ENCODE assay signal across 26 cellular contexts in the genomic region with DNA sequence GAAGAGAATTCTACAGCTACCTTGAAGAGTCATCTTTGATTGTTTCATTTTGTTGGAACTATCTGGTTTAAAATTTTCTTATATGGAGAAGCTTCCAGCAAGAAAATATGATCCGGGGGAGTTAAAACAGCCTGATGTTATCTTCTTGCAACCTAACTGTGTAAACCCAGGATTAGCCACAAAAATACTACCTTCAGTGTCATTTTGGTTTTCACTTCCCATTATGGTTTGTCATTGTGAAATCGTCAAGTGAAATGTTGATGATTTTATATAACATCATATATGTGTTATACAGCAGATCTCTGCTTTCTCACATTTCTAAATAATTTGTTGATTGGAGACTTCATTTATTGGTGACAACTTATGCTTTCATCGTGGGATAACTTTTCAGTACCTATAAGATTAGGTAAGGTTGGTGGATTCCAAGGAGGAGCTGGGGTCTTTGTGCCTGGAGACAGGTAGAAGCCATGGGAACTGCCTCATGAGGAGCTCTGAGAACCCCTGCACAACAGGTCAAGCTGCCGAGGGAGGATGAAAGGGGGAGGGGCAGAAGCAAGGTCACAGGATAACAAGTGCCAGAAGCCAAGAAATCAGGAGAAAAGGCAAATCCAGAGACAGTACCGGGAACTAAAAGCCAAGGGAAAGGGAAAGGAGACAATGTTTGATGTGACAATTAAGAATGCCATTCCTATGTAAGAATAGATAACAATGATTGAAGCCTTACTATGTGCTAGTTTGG. TPM values are rescaled to one million over a fixed set of nuclear protein-coding genes. Genes with fewer than 3 reads are reported as not detected.
DNase-seq lines count a peak whose midpoint lies in the region; ATAC-seq, FAIRE-seq and TF ChIP-seq lines count a peak whose summit lies in the region.
"Had no signal": no experiment of that assay in that cellular context is flagged by ENCODE, and none has a peak within 500 bp of the region (broad histone marks: within the 10 kb centered on the region; RNA-seq: fewer than 3 reads in every experiment).

No MANE protein-coding gene starts in this region.

- TF ChIP-seq EP300 in K562 (IDR thresholded peaks at IDR 0.05; ENCODE audit: low read length): no peak

- no peaks in the 10 kb centered on the region for H3K9me2 ChIP-seq in GM23338 (ENCODE audit: insufficient read depth)

- DNase-seq in AML-193 (lab: John Stamatoyannopoulos, UW) (peak; percentile 29 to 55), GM23338 (ENCODE audit: low spot score) (peak; percentile 34), NOMO-1 treated with DMSO at 0.1 percent for 48 hours (lab: John Stamatoyannopoulos, UW; ENCODE audit: unreplicated experiment) (peak; percentile 76), K562 (ENCODE audit: extremely low read depth in 1 of 4, low spot score in 3 of 4) (no peak), psoas muscle (no peak), T-helper 2 cell (no peak)
- DNase-seq in stimulated activated effector memory CD8-positive, alpha-beta T cell treated with anti-CD3 and anti-CD28 coated beads, Interleukin-12 subunit alpha, Interleukin-12 subunit beta, amount 100 ng/mL, for 72 hours (ENCODE audit: low spot score in 2 of 2): no peak
- DNase-seq: 8988T; activated CD8-positive, alpha-beta T cell treated with anti-CD3 and anti-CD28 coated beads, Interleukin-2, amount 10 ng/mL, durations not matched to agents 7 days and 5 days; activated naive CD4-positive, alpha-beta T cell treated with anti-CD3 and anti-CD28 coated beads, Interleukin-2, amount 10 ng/mL, durations not matched to agents 7 days and 5 days; activated T-cell treated with anti-CD3 and anti-CD28 coated beads, Interleukin-2, amount 50 U/mL, for 4 hours; aorta; central memory CD4-positive, alpha-beta T cell; COR-L47; dorsolateral prefrontal cortex; Kasumi-1; NCI-H1436 treated with DMSO at 0.1 percent for 48 hours; NCI-H2171 treated with DMSO at 0.1 percent for 48 hours; NCI-H526 treated with DMSO at 0.1 percent for 48 hours; PC-9; retina; SJCRH30 had no signal

- H3K4me1 Mint-ChIP-seq in GM23338: peaks cover 5% of the 10 kb centered on the region; the same call in 1 of the 3 replicates
- H3K4me1 Mint-ChIP-seq in stimulated activated effector memory CD8-positive, alpha-beta T cell treated with anti-CD3 and anti-CD28 coated beads, Interleukin-12 subunit alpha, Interleukin-12 subunit beta, amount 100 ng/mL, for 72 hours: no peaks in the 10 kb centered on the region
- H3K4me1 Mint-ChIP-seq: activated naive CD4-positive, alpha-beta T cell treated with anti-CD3 and anti-CD28 coated beads, Interleukin-2, amount 10 ng/mL, durations not matched to agents 7 days and 5 days had no signal

- no peaks in the 10 kb centered on the region for H3K36me3 Mint-ChIP-seq in GM23338 (ENCODE audit: low read depth)
- no peaks in the 10 kb centered on the region for H3K36me3 Mint-ChIP-seq in stimulated activated effector memory CD8-positive, alpha-beta T cell treated with anti-CD3 and anti-CD28 coated beads, Interleukin-12 subunit alpha, Interleukin-12 subunit beta, amount 100 ng/mL, for 72 hours
- H3K36me3 Mint-ChIP-seq: activated naive CD4-positive, alpha-beta T cell treated with anti-CD3 and anti-CD28 coated beads, Interleukin-2, amount 10 ng/mL, durations not matched to agents 7 days and 5 days had no signal

- no peak for FAIRE-seq in K562 (lab: Jason Lieb, UNC)

- no peak for TF ChIP-seq RAD21 in K562 (CRISPR knock-in tag; conservative IDR thresholded peaks at IDR 0.05 in 1 of 2, IDR thresholded peaks at IDR 0.05 in 1 of 2)

- H3K27me3 ChIP-seq in GM23338 (ENCODE audit: insufficient read depth) (no peaks in the 10 kb centered on the region), K562 (ENCODE audit: control insufficient read depth in 2 of 2, insufficient read depth in 2 of 2, low read length in 2 of 2) (no peaks in the 10 kb centered on the region), psoas muscle (ENCODE audit: insufficient read depth in 3 of 3, low read length in 2 of 3) (no peaks in the 10 kb centered on the region)
- H3K27me3 ChIP-seq: SJCRH30, suprapubic skin, vagina had no signal

- H3K4me3 Mint-ChIP-seq in GM23338: no peak overlapping the region
- H3K4me3 Mint-ChIP-seq in stimulated activated effector memory CD8-positive, alpha-beta T cell treated with anti-CD3 and anti-CD28 coated beads, Interleukin-12 subunit alpha, Interleukin-12 subunit beta, amount 100 ng/mL, for 72 hours: no peak overlapping the region
- H3K4me3 Mint-ChIP-seq: activated CD8-positive, alpha-beta T cell treated with anti-CD3 and anti-CD28 coated beads, Interleukin-2, amount 10 ng/mL, durations not matched to agents 7 days and 5 days; activated naive CD4-positive, alpha-beta T cell treated with anti-CD3 and anti-CD28 coated beads, Interleukin-2, amount 10 ng/mL, durations not matched to agents 7 days and 5 days; activated T-cell treated with anti-CD3 and anti-CD28 coated beads, Interleukin-2, amount 50 U/mL, for 4 hours; T-helper 1 cell treated with Interleukin-12 subunit alpha and Interleukin-12 subunit beta and Interleukin-4 antibody, amounts not matched to agents 30 μg/mL and 1 μg/mL, for 36 hours had no signal

- H3K9me1 ChIP-seq in K562 (ENCODE audit: control insufficient read depth, insufficient read depth, low read length): no peaks in the 10 kb centered on the region

- 5% methylated on average over 5 of the region's 5 CpGs for WGBS in K562 (ENCODE audit: insufficient coverage, low coverage, missing lambda C conversion rate)
- 71 to 79% (median 72%) methylated on average over 5 of the region's 5 CpGs for WGBS in psoas muscle, 3 donors

- ATAC-seq in GM23338 (peak; percentile 85), K562 (no peak), psoas muscle (no peak), GM21528 (IDR thresholded peaks at IDR 0.05; ENCODE audit: low FRiP score, unreplicated experiment) (no peak)
- ATAC-seq in stimulated activated effector memory CD8-positive, alpha-beta T cell treated with anti-CD3 and anti-CD28 coated beads, Interleukin-12 subunit alpha, Interleukin-12 subunit beta, amount 100 ng/mL, for 72 hours: no peak
- ATAC-seq: activated CD8-positive, alpha-beta T cell treated with anti-CD3 and anti-CD28 coated beads, Interleukin-2, amount 10 ng/mL, durations not matched to agents 7 days and 5 days; activated T-cell treated with anti-CD3 and anti-CD28 coated beads, Interleukin-2, amount 50 U/mL, for 4 hours had no signal

- no peaks in the 10 kb centered on the region for H3K79me2 ChIP-seq in GM23338 (replicated peaks; ENCODE audit: insufficient read depth)
- no peaks in the 10 kb centered on the region for H3K79me2 ChIP-seq in K562 (ENCODE audit: control insufficient read depth, insufficient read depth, low read length)

- TF ChIP-seq CTCF in GM23338 (conservative IDR thresholded peaks at IDR 0.05; ENCODE audit: low read depth in 2 of 2): no peak
- TF ChIP-seq CTCF in K562 (IDR thresholded peaks at IDR 0.05 in 2 of 3, conservative IDR thresholded peaks at IDR 0.05 in 1 of 3; ENCODE audit: insufficient read depth in 2 of 3, low read depth in 1 of 3, low read length in 3 of 3): no peak
- no peak for TF ChIP-seq CTCF in psoas muscle (IDR thresholded peaks at IDR 0.05)

- H3K9me3 ChIP-seq in K562 (replicated peaks; ENCODE audit: control insufficient read depth, insufficient read depth, low read depth, low read length) (no peaks in the 10 kb centered on the region), psoas muscle (no peaks in the 10 kb centered on the region)
- H3K9me3 ChIP-seq: SJCRH30, suprapubic skin, vagina had no signal

- H2AFZ ChIP-seq in GM23338 (0 out of 2 replicates have a peak overlapping the region, but pooled peaks have one; percentile 3), K562 (ENCODE audit: low read depth, low read length) (no peak overlapping the region)
- H2AFZ ChIP-seq: PC-9 had no signal

- H3K36me3 ChIP-seq in GM23338 (ENCODE audit: insufficient read depth): no peaks in the 10 kb centered on the region
- no peaks in the 10 kb centered on the region for H3K36me3 ChIP-seq in K562 (ENCODE audit: control insufficient read depth, insufficient read depth, low read length)
- no peaks in the 10 kb centered on the region for H3K36me3 ChIP-seq in psoas muscle (ENCODE audit: insufficient read depth in 1 of 2, low read depth in 1 of 2)
- H3K36me3 ChIP-seq: suprapubic skin, vagina had no signal

- H3K4me3 ChIP-seq in GM23338 (no peak overlapping the region), K562 (no peak overlapping the region), psoas muscle (no peak overlapping the region)
- H3K4me3 ChIP-seq: dorsolateral prefrontal cortex, PC-9, SJCRH30, suprapubic skin, vagina had no signal

- H3K4me1 ChIP-seq in GM23338 (ENCODE audit: insufficient read depth) (no peaks in the 10 kb centered on the region), K562 (replicated peaks in 1 of 2; ENCODE audit: control insufficient read depth in 2 of 2, insufficient read depth in 2 of 2, low read length in 2 of 2) (no peaks in the 10 kb centered on the region), psoas muscle (no peaks in the 10 kb centered on the region)
- H3K4me1 ChIP-seq: vagina had no signal

- H4K20me1 ChIP-seq in GM23338 (replicated peaks; ENCODE audit: insufficient read depth): no peaks in the 10 kb centered on the region
- H4K20me1 ChIP-seq in K562 (replicated peaks; ENCODE audit: control insufficient read depth, insufficient read depth, low read length): no peaks in the 10 kb centered on the region

- intact Hi-C loops in K562 (cut with micrococcal nuclease): no loop called here
- intact Hi-C loops in psoas muscle (cut with DNase I): no loop called here

- no peaks in the 10 kb centered on the region for H3K9me3 Mint-ChIP-seq in GM23338
- peaks cover 4% of the 10 kb centered on the region for H3K9me3 Mint-ChIP-seq in stimulated activated effector memory CD8-positive, alpha-beta T cell treated with anti-CD3 and anti-CD28 coated beads, Interleukin-12 subunit alpha, Interleukin-12 subunit beta, amount 100 ng/mL, for 72 hours
- H3K9me3 Mint-ChIP-seq: activated naive CD4-positive, alpha-beta T cell treated with anti-CD3 and anti-CD28 coated beads, Interleukin-2, amount 10 ng/mL, durations not matched to agents 7 days and 5 days; activated T-cell treated with anti-CD3 and anti-CD28 coated beads, Interleukin-2, amount 50 U/mL, for 4 hours; T-helper 1 cell treated with Interleukin-12 subunit alpha and Interleukin-12 subunit beta and Interleukin-4 antibody, amounts not matched to agents 30 μg/mL and 1 μg/mL, for 36 hours had no signal

- POLR2A ChIA-PET in K562 (lab: Yijun Ruan, JAX): no interaction called here

- H3K4me2 ChIP-seq in GM23338 (no peak overlapping the region), K562 (ENCODE audit: insufficient read depth, low read length) (no peak overlapping the region)
- H3K4me2 ChIP-seq: PC-9 had no signal

- no peaks in the 10 kb centered on the region for H3F3A ChIP-seq in GM23338 (replicated peaks; ENCODE audit: low read depth)

- no TSS peak for BruUV-seq in K562 (replicated peaks; lab: Mats Ljungman, UMichigan)

- CTCF ChIA-PET in K562 (lab: Yijun Ruan, JAX; ENCODE audit: low intra/inter-chr PET ratio): no interaction called here

- no peaks in the 10 kb centered on the region for H3K27me3 Mint-ChIP-seq in GM23338 (ENCODE audit: insufficient read depth, low read depth, poor library complexity)

- no peak for TF ChIP-seq POLR2A in K562 (conservative IDR thresholded peaks at IDR 0.05)

- H3K27ac Mint-ChIP-seq in GM23338: no peak overlapping the region
- no peak overlapping the region for H3K27ac Mint-ChIP-seq in stimulated activated effector memory CD8-positive, alpha-beta T cell treated with anti-CD3 and anti-CD28 coated beads, Interleukin-12 subunit alpha, Interleukin-12 subunit beta, amount 100 ng/mL, for 72 hours
- H3K27ac Mint-ChIP-seq: activated CD8-positive, alpha-beta T cell treated with anti-CD3 and anti-CD28 coated beads, Interleukin-2, amount 10 ng/mL, durations not matched to agents 7 days and 5 days; activated naive CD4-positive, alpha-beta T cell treated with anti-CD3 and anti-CD28 coated beads, Interleukin-2, amount 10 ng/mL, durations not matched to agents 7 days and 5 days; T-helper 1 cell treated with Interleukin-12 subunit alpha and Interleukin-12 subunit beta and Interleukin-4 antibody, amounts not matched to agents 30 μg/mL and 1 μg/mL, for 36 hours had no signal

- H3K9ac ChIP-seq in K562 (ENCODE audit: insufficient read depth in 1 of 2, low read depth in 2 of 2, low read length in 2 of 2): no peak overlapping the region

- in situ Hi-C loops in K562 (cut with MboI): no loop called here

- H3K27ac ChIP-seq in GM23338 (ENCODE audit: low read depth): no peak overlapping the region
- H3K27ac ChIP-seq in K562 (ENCODE audit: extremely low read depth, low read depth, low read length): no peak overlapping the region
- H3K27ac ChIP-seq in psoas muscle: no peak overlapping the region
- H3K27ac ChIP-seq: dorsolateral prefrontal cortex, PC-9, SJCRH30, suprapubic skin, vagina had no signal

RNA-seq across cellular contexts. Expression of a gene that starts 7.2 kb away (rescaled TPM):
- total RNA-seq in GM23338 (2014; rRNA removed; shearing (Covaris generic)): 0.21 TPM in 1 of 2 replicates, not detected in the other
- 0.36 and 0.50 TPM in 2 replicates for polyA plus RNA-seq in GM23338 (2016; fragmentation: Nextera tagmentation; extraction: Ambion mirVana)
- 14.9 and 62.8 TPM in 2 replicates for total RNA-seq in K562 (2011; cell fraction: chromatin; rRNA removed; ENCODE audit: low replicate concordance)
- total RNA-seq in K562 (2011; cell fraction: nucleolus; rRNA removed): 6.2 and 17.1 TPM in 2 replicates
- total RNA-seq in K562 (2011; cell fraction: nucleoplasm; rRNA removed): 35.0 and 66.4 TPM in 2 replicates
- 12.0 and 12.9 TPM in 2 replicates for total RNA-seq in K562 (2014; rRNA removed)
- 15.2 and 16.9 TPM in 2 replicates for total RNA-seq in K562 (2014; rRNA removed; fragmentation: Illumina TruSeq; extraction: Trizol)
- 20.8 and 22.6 TPM in 2 replicates for total RNA-seq in K562 (2015; rRNA removed; fragmentation: Illumina TruSeq; extraction: Trizol)
- 10.8 and 12.6 TPM in 2 replicates for total RNA-seq in K562 (2021)
- 7.2 and 8.0 TPM in 2 replicates for polyA plus RNA-seq in K562 (2011; rRNA removed)
- polyA plus RNA-seq in K562 (2011; cell fraction: cytosol; rRNA removed): 4.0 and 5.0 TPM in 2 replicates
- polyA plus RNA-seq in K562 (2011; cell fraction: nucleus; rRNA removed): 4.2 and 5.0 TPM in 2 replicates
- 10.0 and 12.2 TPM in 2 replicates for polyA plus RNA-seq in K562 (2012)
- 11.2 and 15.4 TPM in 2 replicates for polyA plus RNA-seq in K562 (2014; fragmentation: Illumina TruSeq; extraction: Trizol)
- polyA plus RNA-seq in K562 (2014; fragmentation: Nextera tagmentation; extraction: Ambion mirVana): 10 to 100 TPM in 1 of 2 experiments, 1 to 10 TPM in 1; 8.3 to 19.6 TPM
- 14.0 and 15.1 TPM in 2 replicates for polyA plus RNA-seq in K562 (2014; rRNA removed)
- polyA minus RNA-seq in K562 (2011; rRNA and poly(A)+ RNA removed): 24.0 and 25.6 TPM in 2 replicates
- polyA minus RNA-seq in K562 (2011; cell fraction: cytosol; rRNA and poly(A)+ RNA removed): 2.5 and 3.0 TPM in 2 replicates
- polyA minus RNA-seq in K562 (2011; cell fraction: nucleus; rRNA and poly(A)+ RNA removed): 15.9 and 26.0 TPM in 2 replicates
- 10 to 100 TPM in 1 of 4 donors, 1 to 10 TPM in 3; 2.3 to 25.7 (median 4.8) TPM for total RNA-seq in psoas muscle
- polyA plus RNA-seq in psoas muscle: 1 to 10 TPM; 2.4 to 9.3 (median 3.0) TPM
- total RNA-seq: activated CD8-positive, alpha-beta T cell treated with anti-CD3 and anti-CD28 coated beads, Interleukin-2, amount 10 ng/mL, durations not matched to agents 7 days and 5 days had no signal

Comparison
In these comparisons a context has a peak if more than half of its experiments do, and no peak if none do; other contexts are left out.
1. DNase-seq: peak in AML-193 (2 of 2), GM23338 (single experiment) and NOMO-1 treated with DMSO at 0.1 percent for 48 hours (single experiment); none in K562 (0 of 4), psoas muscle (0 of 2), stimulated activated effector memory CD8-positive, alpha-beta T cell treated with anti-CD3 and anti-CD28 coated beads, Interleukin-12 subunit alpha, Interleukin-12 subunit beta, amount 100 ng/mL, for 72 hours (0 of 2) and T-helper 2 cell (0 of 5).